ENCODE assay signal across 10 cellular contexts in the genomic region with DNA sequence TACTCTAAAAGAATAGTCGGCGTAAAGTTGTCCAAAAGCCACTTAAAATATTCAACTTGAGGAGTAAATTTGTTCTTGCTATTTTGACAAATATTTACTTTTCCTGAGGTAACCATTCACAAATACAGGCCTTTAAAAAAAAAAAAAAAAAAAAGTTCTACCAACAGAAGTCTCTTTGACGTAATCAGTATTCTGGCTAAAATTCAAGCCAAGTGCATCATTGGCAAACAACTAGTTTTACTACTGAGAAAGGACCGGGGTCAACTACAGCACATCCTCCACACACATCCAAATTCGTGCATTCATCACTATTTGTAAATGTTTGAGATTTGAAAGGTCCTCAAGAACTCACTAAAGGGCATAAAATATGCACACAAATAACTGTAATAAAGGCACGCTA. TPM values are rescaled to one million over a fixed set of nuclear protein-coding genes. Genes with fewer than 3 reads are reported as not detected.
DNase-seq lines count a peak whose midpoint lies in the region; ATAC-seq and TF ChIP-seq lines count a peak whose summit lies in the region.
"Had no signal": no experiment of that assay in that cellular context is flagged by ENCODE, and none has a peak within 500 bp of the region (broad histone marks: within the 10 kb centered on the region; RNA-seq: fewer than 3 reads in every experiment).

No MANE protein-coding gene starts in this region.

- TF ChIP-seq EP300 in gastroesophageal sphincter (IDR thresholded peaks at IDR 0.05), result no peak

- no peak for DNase-seq in H9
- no peak for DNase-seq in activated T-helper 2 cell treated with anti-CD3 and anti-CD28 coated beads, Interferon-gamma antibody, Interleukin-2, Interleukin-4, amounts not matched to agents 10 μg/mL and 5 μg/mL and 100 μg/mL, durations not matched to agents 14 hours and 24 hours and 36 hours (ENCODE audit: low spot score)
- DNase-seq in gastrocnemius medialis, result no peak
- no peak for DNase-seq in activated CD4-positive, CD25-positive, alpha-beta regulatory T cell treated with anti-CD3 and anti-CD28 coated beads, Interleukin-2, amount 50 U/mL, for 72 hours
- no peak for DNase-seq in NCI-H2227 treated with DMSO at 0.1 percent for 48 hours (lab: John Stamatoyannopoulos, UW)
- no peak for DNase-seq in mesenteric fat pad (ENCODE audit: low spot score)
- DNase-seq: NCI-H1436 treated with DMSO at 0.1 percent for 48 hours had no signal

- no peak overlapping the region for H2BK15ac ChIP-seq in H9 (ENCODE audit: low read depth, low read length)

- H2BK5ac ChIP-seq in H9 (ENCODE audit: insufficient read length, low read length), result no peak overlapping the region

- peaks cover 9% of the 10 kb centered on the region for H3K23me2 ChIP-seq in H9 (ENCODE audit: insufficient read length, low read depth, low read length, poor library complexity, severe bottlenecking)

- H4K8ac ChIP-seq in H9 (replicated peaks; ENCODE audit: insufficient read length, low read depth, low read length), result no peak overlapping the region

- no peak overlapping the region for H2BK20ac ChIP-seq in H9 (ENCODE audit: low read depth, low read length, poor library complexity, severe bottlenecking)

- H3K36me3 ChIP-seq in gastroesophageal sphincter, result peaks cover 0 to 2% of the 10 kb centered on the region in 2 donors
- no peaks in the 10 kb centered on the region for H3K36me3 ChIP-seq in gastrocnemius medialis

- no peak overlapping the region for H3K14ac ChIP-seq in H9 (ENCODE audit: insufficient read depth, low read length)

- no peak overlapping the region for H4K91ac ChIP-seq in H9 (ENCODE audit: insufficient read length, low read depth, low read length)

- no peak overlapping the region for H3K18ac ChIP-seq in H9 (ENCODE audit: insufficient read length, low read depth, low read length)

- peaks cover 24 to 27% of the 10 kb centered on the region in 2 experiments for H3K4me1 Mint-ChIP-seq in H9
- peaks cover 8% of the 10 kb centered on the region for H3K4me1 Mint-ChIP-seq in activated T-helper 2 cell treated with anti-CD3 and anti-CD28 coated beads, Interferon-gamma antibody, Interleukin-2, Interleukin-4, amounts not matched to agents 10 μg/mL and 5 μg/mL and 100 μg/mL, durations not matched to agents 14 hours and 24 hours and 36 hours (ENCODE audit: low read depth)

- peaks cover 3% of the 10 kb centered on the region; the same call in 1 of the 2 replicates for H3K79me2 ChIP-seq in H9 (ENCODE audit: insufficient read depth, low read length)

- no peak overlapping the region for H3K4ac ChIP-seq in H9 (ENCODE audit: low read depth, low read length)

- ATAC-seq in gastroesophageal sphincter (no peak), gastrocnemius medialis (no peak), HG02610 (IDR thresholded peaks at IDR 0.05; ENCODE audit: unreplicated experiment) (no peak)

- H3K23ac ChIP-seq in H9 (ENCODE audit: insufficient read length, low read depth, low read length), result no peak overlapping the region

- H3K79me1 ChIP-seq in H9 (ENCODE audit: insufficient read depth, low read depth, low read length, poor library complexity, severe bottlenecking), result peaks cover 6% of the 10 kb centered on the region

- H3K9me3 Mint-ChIP-seq in H9, result no peaks in the 10 kb centered on the region
- H3K9me3 Mint-ChIP-seq in activated T-helper 2 cell treated with anti-CD3 and anti-CD28 coated beads, Interferon-gamma antibody, Interleukin-2, Interleukin-4, amounts not matched to agents 10 μg/mL and 5 μg/mL and 100 μg/mL, durations not matched to agents 14 hours and 24 hours and 36 hours, result no peaks in the 10 kb centered on the region

- peaks cover 4% of the 10 kb centered on the region; the same call in 1 of the 2 replicates for H3K4me1 ChIP-seq in H9 (ENCODE audit: insufficient read depth, low read length)
- H3K4me1 ChIP-seq in gastroesophageal sphincter, result peaks cover 4 to 71% (median 17%) of the 10 kb centered on the region in 3 donors
- H3K4me1 ChIP-seq in gastrocnemius medialis, result peaks cover 35 to 45% of the 10 kb centered on the region in 2 donors

- TF ChIP-seq CTCF in H9 (conservative IDR thresholded peaks at IDR 0.05) (no peak), gastroesophageal sphincter (IDR thresholded peaks at IDR 0.05) (no peak), gastrocnemius medialis (IDR thresholded peaks at IDR 0.05 in 4 of 5, conservative IDR thresholded peaks at IDR 0.05 in 1 of 5) (no peak)

- H3K27ac ChIP-seq in H9 (ENCODE audit: insufficient read length, low read depth, low read length), result no peak overlapping the region
- H3K27ac ChIP-seq in gastroesophageal sphincter, result peak overlapping the region in 3 of 4 donors; percentile 62 to 100 (median 96)
- H3K27ac ChIP-seq in gastrocnemius medialis, result peak overlapping the region; percentile 81 to 95 (median 94)
- H3K27ac ChIP-seq: SJSA1 had no signal

- H2AK5ac ChIP-seq in H9 (ENCODE audit: insufficient read length, low read length), result no peak overlapping the region

- H3K27me3 Mint-ChIP-seq in H9 (ENCODE audit: low read depth), result peaks cover 27% of the 10 kb centered on the region
- peaks cover 4% of the 10 kb centered on the region for H3K27me3 Mint-ChIP-seq in activated T-helper 2 cell treated with anti-CD3 and anti-CD28 coated beads, Interferon-gamma antibody, Interleukin-2, Interleukin-4, amounts not matched to agents 10 μg/mL and 5 μg/mL and 100 μg/mL, durations not matched to agents 14 hours and 24 hours and 36 hours (ENCODE audit: low read depth)

- no peak overlapping the region for H3K27ac Mint-ChIP-seq in H9
- H3K27ac Mint-ChIP-seq in activated T-helper 2 cell treated with anti-CD3 and anti-CD28 coated beads, Interferon-gamma antibody, Interleukin-2, Interleukin-4, amounts not matched to agents 10 μg/mL and 5 μg/mL and 100 μg/mL, durations not matched to agents 14 hours and 24 hours and 36 hours, result no peak overlapping the region

- H2BK120ac ChIP-seq in H9 (ENCODE audit: low read depth, low read length, poor library complexity, severe bottlenecking), result no peak overlapping the region

- H4K20me1 ChIP-seq in H9 (ENCODE audit: control insufficient read depth, insufficient read depth, insufficient read length), result no peaks in the 10 kb centered on the region

- TF ChIP-seq POLR2A in gastroesophageal sphincter (IDR thresholded peaks at IDR 0.05) (no peak), gastrocnemius medialis (IDR thresholded peaks at IDR 0.05) (no peak)

- H3K56ac ChIP-seq in H9 (ENCODE audit: insufficient read length, low read depth, low read length), result no peak overlapping the region

- peak overlapping the region; percentile 24 to 63 for H3K4me3 Mint-ChIP-seq in H9
- peak overlapping the region; percentile 54 for H3K4me3 Mint-ChIP-seq in activated T-helper 2 cell treated with anti-CD3 and anti-CD28 coated beads, Interferon-gamma antibody, Interleukin-2, Interleukin-4, amounts not matched to agents 10 μg/mL and 5 μg/mL and 100 μg/mL, durations not matched to agents 14 hours and 24 hours and 36 hours (ENCODE audit: low read depth)

- H2AFZ ChIP-seq in H9 (ENCODE audit: low read length), result no peak overlapping the region

- WGBS in H9 (ENCODE audit: extremely low coverage, insufficient read length, low lambda C conversion rate), result no CpG with 5 or more reads among the region's 6 CpGs
- WGBS in gastroesophageal sphincter (ENCODE audit: low coverage in 1 of 2), 2 donors, result 41 to 46% methylated on average over 6 of the region's 6 CpGs

- in situ Hi-C loops in gastrocnemius medialis (cut with MboI; ENCODE audit: low sequenced_read_pairs in 4 of 4), result no loop called here

- H2BK12ac ChIP-seq in H9 (ENCODE audit: insufficient read length, low read depth, low read length), result no peak overlapping the region

- H3K4me2 ChIP-seq in H9 (ENCODE audit: insufficient read depth, insufficient read length, low read length), result no peak overlapping the region

- peak overlapping the region in 1 of 2 donors; percentile 100 for H3K4me3 ChIP-seq in gastroesophageal sphincter
- peak overlapping the region in 2 of 4 donors; percentile 21 to 69 for H3K4me3 ChIP-seq in gastrocnemius medialis
- H3K4me3 ChIP-seq: SJSA1 had no signal

- no peak overlapping the region for H3T11ph ChIP-seq in H9 (ENCODE audit: low read length)

- H3K9me3 ChIP-seq in H9 (ENCODE audit: control insufficient read depth, low read depth, low read length) (no peaks in the 10 kb centered on the region), gastroesophageal sphincter (no peaks in the 10 kb centered on the region), gastrocnemius medialis (no peaks in the 10 kb centered on the region)
- H3K9me3 ChIP-seq: SJSA1 had no signal

- intact Hi-C loops in activated T-helper 2 cell treated with anti-CD3 and anti-CD28 coated beads, Interferon-gamma antibody, Interleukin-2, Interleukin-4, amounts not matched to agents 10 μg/mL and 5 μg/mL and 100 μg/mL, durations not matched to agents 14 hours and 24 hours and 36 hours (cut with micrococcal nuclease), result loop anchor here (5.0 kb wide), 2 partner anchors 386 to 501 kb away; a partner anchor contains a TSS
- intact Hi-C loops in gastrocnemius medialis (cut with DNase I; ENCODE audit: low total_unique reads), result loop anchor here (5.0 to 10.0 kb wide), 3 partner anchors 106 to 1412 kb away; a partner anchor contains a TSS

- H3K9ac ChIP-seq in H9 (ENCODE audit: extremely low read depth, insufficient read length, low read length), result no peak overlapping the region

- H3K36me3 Mint-ChIP-seq in H9 (ENCODE audit: insufficient read depth in 1 of 3, low read depth in 3 of 3), result peaks cover 5% of the 10 kb centered on the region in 3 experiments; a peak in 3 of 7 replicates
- peaks cover 4% of the 10 kb centered on the region for H3K36me3 Mint-ChIP-seq in activated T-helper 2 cell treated with anti-CD3 and anti-CD28 coated beads, Interferon-gamma antibody, Interleukin-2, Interleukin-4, amounts not matched to agents 10 μg/mL and 5 μg/mL and 100 μg/mL, durations not matched to agents 14 hours and 24 hours and 36 hours (ENCODE audit: low read depth)

- H3K27me3 ChIP-seq in H9 (ENCODE audit: insufficient read depth, low read length), result no peaks in the 10 kb centered on the region; the same call in 1 of the 2 replicates
- H3K27me3 ChIP-seq in gastroesophageal sphincter, result no peaks in the 10 kb centered on the region
- no peaks in the 10 kb centered on the region for H3K27me3 ChIP-seq in gastrocnemius medialis

- no peak overlapping the region for H4K5ac ChIP-seq in H9 (ENCODE audit: insufficient read length, low read depth, low read length)

RNA-seq across cellular contexts. Expression of a gene that starts 2.0 kb away (rescaled TPM):
- 65.2 and 67.9 TPM in 2 replicates for total RNA-seq in H9 (2021)
- total RNA-seq in activated T-helper 2 cell treated with anti-CD3 and anti-CD28 coated beads, Interferon-gamma antibody, Interleukin-2, Interleukin-4, amounts not matched to agents 10 μg/mL and 5 μg/mL and 100 μg/mL, durations not matched to agents 14 hours and 24 hours and 36 hours, result 42.6 and 45.8 TPM in 2 replicates
- total RNA-seq in gastroesophageal sphincter, result 100 to 1,000 TPM; 139 to 205 (median 168) TPM
- 10 to 100 TPM; 20.1 to 97.2 (median 42.6) TPM for total RNA-seq in gastrocnemius medialis
- 69.9 TPM for total RNA-seq in mesenteric fat pad

RNA-seq across cellular contexts. Expression of a gene that starts 33.1 kb away (rescaled TPM):
- total RNA-seq in H9 (2021) (14.9 and 15.3 TPM in 2 replicates), gastroesophageal sphincter (under 1 TPM in 1 of 4 donors, not detected in 3; 0.12 TPM), gastrocnemius medialis (not detected), mesenteric fat pad (not detected)
- total RNA-seq in activated T-helper 2 cell treated with anti-CD3 and anti-CD28 coated beads, Interferon-gamma antibody, Interleukin-2, Interleukin-4, amounts not matched to agents 10 μg/mL and 5 μg/mL and 100 μg/mL, durations not matched to agents 14 hours and 24 hours and 36 hours, result not detected in 2 replicates
- total RNA-seq: SJSA1 had no signal

RNA-seq across cellular contexts. Expression of a gene that starts 44.9 kb away (rescaled TPM):
- 25.1 and 29.6 TPM in 2 replicates for total RNA-seq in H9 (2021)
- total RNA-seq in activated T-helper 2 cell treated with anti-CD3 and anti-CD28 coated beads, Interferon-gamma antibody, Interleukin-2, Interleukin-4, amounts not matched to agents 10 μg/mL and 5 μg/mL and 100 μg/mL, durations not matched to agents 14 hours and 24 hours and 36 hours, result 8.1 and 8.4 TPM in 2 replicates
- total RNA-seq in gastroesophageal sphincter, result 10 to 100 TPM; 12.3 to 25.0 (median 16.2) TPM
- 10 to 100 TPM in 3 of 4 donors, 1 to 10 TPM in 1; 4.9 to 16.0 (median 12.2) TPM for total RNA-seq in gastrocnemius medialis
- total RNA-seq in mesenteric fat pad, result 15.9 TPM

Comparison
In these comparisons a context has a peak if more than half of its experiments do, and no peak if none do; other contexts are left out.
1. RNA of a gene that starts 33.1 kb away (total RNA-seq): 14.9 to 15.3 TPM in H9; not detected in activated T-helper 2 cell treated with anti-CD3 and anti-CD28 coated beads, Interferon-gamma antibody, Interleukin-2, Interleukin-4, amounts not matched to agents 10 μg/mL and 5 μg/mL and 100 μg/mL, durations not matched to agents 14 hours and 24 hours and 36 hours, 0.12 TPM in gastroesophageal sphincter, not detected in gastrocnemius medialis and not detected in mesenteric fat pad (single experiment); every median in the first group is over 10 times any median in the second.